ENCODE assay signal across 25 cellular contexts in genomic region chr1:226006686-226007085, GRCh38.
"Had no signal": no experiment of that assay in that cellular context is flagged by ENCODE, and none has a peak within 500 bp of the region (broad histone marks: within the 10 kb centered on the region; RNA-seq: fewer than 3 reads in every experiment).

No MANE protein-coding gene starts in this region.

- H3K4me3 ChIP-seq: ovary, psoas muscle, right lobe of liver, sigmoid colon, stomach, thoracic aorta, thyroid gland, tibial nerve, upper lobe of right lung, uterus had no signal

- ATAC-seq: naive thymus-derived CD8-positive, alpha-beta T cell; natural killer cell treated with Interleukin-12 subunit alpha and Interleukin-12 subunit beta and Interleukin-15 and Interleukin-18, amount 100 ng/mL, for 72 hours; psoas muscle; right cardiac atrium; right lobe of liver; stimulated activated effector memory CD8-positive, alpha-beta T cell treated with anti-CD3 and anti-CD28 coated beads, Interleukin-12 subunit alpha, Interleukin-12 subunit beta, amount 100 ng/mL, for 72 hours; stimulated activated naive B cell treated with anti-CD40 and anti-IgM and Interleukin-4, amounts not matched to agents 10 μg/mL and 1 μg/mL and 100 μg/mL, for 72 hours; upper lobe of right lung had no signal

- H3K9me3 ChIP-seq: ovary, psoas muscle, right lobe of liver, sigmoid colon, stomach, thoracic aorta, thyroid gland, tibial nerve, upper lobe of right lung, uterus had no signal

- H3K79me2 ChIP-seq: parathyroid adenoma had no signal

- H3K4me1 ChIP-seq: parathyroid adenoma, psoas muscle, right lobe of liver, sigmoid colon, thyroid gland, tibial nerve, uterus had no signal

- DNase-seq: naive thymus-derived CD8-positive, alpha-beta T cell; nephron progenitor cell; occipital lobe; ovary; posterior cingulate gyrus; psoas muscle; right cardiac atrium; right lobe of liver; sigmoid colon; small intestine; stimulated activated CD4-positive, alpha-beta T cell treated with anti-CD3 and anti-CD28 coated beads, Interleukin-15, amount 100 ng/mL, for 24 hours; stimulated activated CD4-positive, alpha-beta T cell treated with anti-CD3 and anti-CD28 coated beads, Interleukin-2, amount 100 ng/mL, for 24 hours; stimulated activated CD4-positive, alpha-beta T cell treated with anti-CD3 and anti-CD28 coated beads, Interleukin-2, amount 100 ng/mL, for 48 hours; stimulated activated CD4-positive, alpha-beta T cell treated with anti-CD3 and anti-CD28 coated beads, Interleukin-4, amount 100 ng/mL, for 24 hours; stimulated activated naive B cell treated with anti-CD40 and anti-IgM and Interleukin-4, amounts not matched to agents 10 μg/mL and 1 μg/mL and 100 μg/mL, for 72 hours; stimulated activated naive CD4-positive, alpha-beta T cell treated with Interleukin-2 at 50 U/mL for 16 hours; stomach; thyroid gland; upper lobe of right lung; uterus had no signal

- H3K27ac ChIP-seq: ovary, parathyroid adenoma, psoas muscle, right lobe of liver, sigmoid colon, stomach, thoracic aorta, thyroid gland, tibial nerve, upper lobe of right lung, uterus had no signal

- H3K27me3 ChIP-seq: ovary, right lobe of liver, sigmoid colon, stomach, thyroid gland, tibial nerve, upper lobe of right lung, uterus had no signal

- H3K36me3 ChIP-seq: ovary, right lobe of liver, sigmoid colon, stomach, thoracic aorta, thyroid gland, tibial nerve, upper lobe of right lung, uterus had no signal

- H3K9ac ChIP-seq: parathyroid adenoma had no signal

- H2AFZ ChIP-seq: parathyroid adenoma had no signal
